In the genomic region with DNA sequence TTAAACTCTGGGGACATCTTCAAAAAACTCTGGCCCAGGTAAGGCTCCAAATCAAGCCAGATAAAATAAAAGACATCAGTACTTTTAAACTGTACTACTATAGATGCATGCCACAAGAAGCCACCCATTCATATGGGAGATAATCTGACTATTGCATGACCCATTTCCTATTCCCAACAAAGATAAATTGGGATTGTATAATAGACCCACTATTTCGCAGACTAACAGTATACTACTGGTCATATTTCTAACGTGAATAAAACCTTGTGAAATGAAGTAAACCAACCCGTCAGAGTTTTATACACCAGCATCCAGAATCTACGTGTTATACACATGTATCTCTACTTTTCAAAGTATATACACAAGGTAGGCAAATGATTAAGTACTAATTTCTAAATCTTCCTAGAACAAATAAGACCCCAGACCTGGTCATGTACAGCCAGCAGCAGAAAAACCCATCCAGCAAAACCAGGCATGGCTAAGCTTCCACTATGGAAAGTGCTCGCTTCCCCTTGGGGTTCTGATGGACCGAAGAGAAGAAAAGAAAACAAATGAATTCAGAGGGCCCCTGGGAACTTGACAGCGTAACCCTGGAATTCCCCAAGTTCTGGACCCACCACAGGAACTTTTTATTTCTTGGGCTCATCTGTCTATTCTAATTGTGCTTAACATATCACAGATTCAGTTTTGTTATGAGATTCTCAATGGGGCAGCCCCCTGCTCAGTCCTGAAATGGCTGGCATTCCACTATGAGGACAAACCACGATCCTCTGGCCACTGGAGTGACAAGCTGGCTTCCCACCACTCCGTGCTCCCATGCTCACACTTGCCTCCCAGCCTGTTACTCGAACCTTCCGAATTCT, we compare ENCODE assay signal across 19 cellular contexts.
DNase-seq lines count a peak whose midpoint lies in the region; ATAC-seq, FAIRE-seq and TF ChIP-seq lines count a peak whose summit lies in the region.
"Had no signal": no experiment of that assay in that cellular context is flagged by ENCODE, and none has a peak within 500 bp of the region (broad histone marks: within the 10 kb centered on the region; RNA-seq: fewer than 3 reads in every experiment).

No MANE protein-coding gene starts in this region.

- H3K4me2 ChIP-seq in astrocyte (ENCODE audit: low read length) = peak overlapping the region; percentile 42
- H3K4me2 ChIP-seq in smooth muscle cell = peak overlapping the region; percentile 63

- H3K36me3 Mint-ChIP-seq in activated CD8-positive, alpha-beta memory T cell treated with anti-CD3 and anti-CD28 coated beads, Interleukin-2, amount 10 ng/mL, durations not matched to agents 7 days and 5 days = no peaks in the 10 kb centered on the region
- peaks cover under 1% of the 10 kb centered on the region for H3K36me3 Mint-ChIP-seq in astrocyte (ENCODE audit: low read depth, unreplicated experiment)
- no peaks in the 10 kb centered on the region for H3K36me3 Mint-ChIP-seq in activated CD4-positive, alpha-beta memory T cell treated with anti-CD3 and anti-CD28 coated beads for 36 hours
- H3K36me3 Mint-ChIP-seq: CD14-positive monocyte had no signal

- ATAC-seq in activated CD8-positive, alpha-beta memory T cell treated with anti-CD3 and anti-CD28 coated beads, Interleukin-2, amount 10 ng/mL, durations not matched to agents 7 days and 5 days = no peak
- peak; percentile 33 for ATAC-seq in HG02642 (IDR thresholded peaks at IDR 0.05; ENCODE audit: poor library complexity, unreplicated experiment)
- ATAC-seq in stimulated activated naive CD8-positive, alpha-beta T cell treated with anti-CD3 and anti-CD28 coated beads, Interleukin-15, amount 100 ng/mL, for 72 hours = no peak
- ATAC-seq: HCT116, right lobe of liver had no signal

- peak overlapping the region; percentile 45 for H3K27ac Mint-ChIP-seq in activated CD8-positive, alpha-beta memory T cell treated with anti-CD3 and anti-CD28 coated beads, Interleukin-2, amount 10 ng/mL, durations not matched to agents 7 days and 5 days
- peak overlapping the region; percentile 35 for H3K27ac Mint-ChIP-seq in astrocyte (ENCODE audit: unreplicated experiment)
- H3K27ac Mint-ChIP-seq in stimulated activated naive CD8-positive, alpha-beta T cell treated with anti-CD3 and anti-CD28 coated beads, Interleukin-15, amount 100 ng/mL, for 72 hours = no peak overlapping the region
- no peak overlapping the region for H3K27ac Mint-ChIP-seq in activated CD4-positive, alpha-beta memory T cell treated with anti-CD3 and anti-CD28 coated beads for 36 hours
- H3K27ac Mint-ChIP-seq: activated CD4-positive, alpha-beta T cell treated with anti-CD3 and anti-CD28 coated beads, Interleukin-2, amount 10 ng/mL, durations not matched to agents 7 days and 5 days had no signal

- POLR2A ChIA-PET in activated CD4-positive, alpha-beta memory T cell treated with anti-CD3 and anti-CD28 coated beads for 36 hours (lab: Charles Lee) = no interaction called here

- H3K27me3 Mint-ChIP-seq in activated CD8-positive, alpha-beta memory T cell treated with anti-CD3 and anti-CD28 coated beads, Interleukin-2, amount 10 ng/mL, durations not matched to agents 7 days and 5 days = peaks cover 5% of the 10 kb centered on the region
- H3K27me3 Mint-ChIP-seq in astrocyte (ENCODE audit: low read depth, unreplicated experiment) = no peaks in the 10 kb centered on the region
- peaks cover 35% of the 10 kb centered on the region for H3K27me3 Mint-ChIP-seq in stimulated activated naive CD8-positive, alpha-beta T cell treated with anti-CD3 and anti-CD28 coated beads, Interleukin-15, amount 100 ng/mL, for 72 hours
- H3K27me3 Mint-ChIP-seq in activated CD4-positive, alpha-beta memory T cell treated with anti-CD3 and anti-CD28 coated beads for 36 hours = no peaks in the 10 kb centered on the region

- no peaks in the 10 kb centered on the region for H3K9me3 ChIP-seq in astrocyte (ENCODE audit: insufficient read depth, low read depth, low read length)
- no peaks in the 10 kb centered on the region for H3K9me3 ChIP-seq in smooth muscle cell (replicated peaks; ENCODE audit: low read depth)
- H3K9me3 ChIP-seq: neutrophil, right lobe of liver, upper lobe of left lung had no signal

- H3F3A ChIP-seq in smooth muscle cell (ENCODE audit: low read depth) = no peaks in the 10 kb centered on the region

- peaks cover 52% of the 10 kb centered on the region for H3K4me1 ChIP-seq in astrocyte (ENCODE audit: insufficient read depth, low read length)
- peaks cover 15% of the 10 kb centered on the region for H3K4me1 ChIP-seq in smooth muscle cell (ENCODE audit: low read depth)

- peaks cover 21% of the 10 kb centered on the region for H3K4me1 Mint-ChIP-seq in activated CD8-positive, alpha-beta memory T cell treated with anti-CD3 and anti-CD28 coated beads, Interleukin-2, amount 10 ng/mL, durations not matched to agents 7 days and 5 days
- H3K4me1 Mint-ChIP-seq in astrocyte (ENCODE audit: low read depth, unreplicated experiment) = peaks cover 44% of the 10 kb centered on the region
- H3K4me1 Mint-ChIP-seq in stimulated activated naive CD8-positive, alpha-beta T cell treated with anti-CD3 and anti-CD28 coated beads, Interleukin-15, amount 100 ng/mL, for 72 hours = peaks cover 78% of the 10 kb centered on the region
- H3K4me1 Mint-ChIP-seq in activated CD4-positive, alpha-beta memory T cell treated with anti-CD3 and anti-CD28 coated beads for 36 hours (ENCODE audit: low read depth) = peaks cover 63% of the 10 kb centered on the region

- CTCF ChIA-PET in activated CD8-positive, alpha-beta memory T cell treated with anti-CD3 and anti-CD28 coated beads, Interleukin-2, amount 10 ng/mL, durations not matched to agents 7 days and 5 days (lab: Charles Lee) = no interaction called here
- CTCF ChIA-PET in activated CD4-positive, alpha-beta memory T cell treated with anti-CD3 and anti-CD28 coated beads for 36 hours (lab: Charles Lee) = interaction anchor here (1.6 kb wide), 1 partner anchor 23 kb away, joined by 3 read pairs; no protein-coding TSS in a partner anchor

- H4K20me1 ChIP-seq in astrocyte (ENCODE audit: insufficient read depth, low read length) = peaks cover 42% of the 10 kb centered on the region
- peaks cover 10% of the 10 kb centered on the region for H4K20me1 ChIP-seq in smooth muscle cell (ENCODE audit: low read depth)

- no peak overlapping the region for H3K4me3 ChIP-seq in astrocyte (ENCODE audit: insufficient read depth, low read depth, low read length)
- H3K4me3 ChIP-seq in smooth muscle cell = no peak overlapping the region
- H3K4me3 ChIP-seq: right lobe of liver, upper lobe of left lung had no signal

- FAIRE-seq in astrocyte (lab: Jason Lieb, UNC) = no peak

- no peak for DNase-seq in activated CD8-positive, alpha-beta memory T cell treated with anti-CD3 and anti-CD28 coated beads, Interleukin-2, amount 10 ng/mL, durations not matched to agents 7 days and 5 days
- DNase-seq in activated CD8-positive, alpha-beta memory T cell treated with anti-CD3 and anti-CD28 coated beads, Interleukin-2, amount 50 U/mL, for 48 hours = no peak
- DNase-seq in astrocyte (ENCODE audit: low read depth) (no peak), smooth muscle cell (lab: John Stamatoyannopoulos, UW; ENCODE audit: unreplicated experiment) (no peak)
- no peak for DNase-seq in activated effector memory CD4-positive, alpha-beta T cell treated with anti-CD3 and anti-CD28 coated beads, Interleukin-2, amount 50 U/mL, for 16 hours
- DNase-seq in stimulated activated naive CD8-positive, alpha-beta T cell treated with anti-CD3 and anti-CD28 coated beads, Interleukin-15, amount 100 ng/mL, for 72 hours = no peak
- no peak for DNase-seq in activated CD4-positive, alpha-beta memory T cell treated with anti-CD3 and anti-CD28 coated beads for 36 hours
- DNase-seq: activated CD4-positive, alpha-beta T cell treated with anti-CD3 and anti-CD28 coated beads, Interleukin-2, amount 10 ng/mL, durations not matched to agents 7 days and 5 days; DMS79; NCI-H2029; NCI-H526 treated with DMSO at 0.1 percent for 48 hours; right lobe of liver; stimulated activated CD4-positive, alpha-beta T cell treated with anti-CD3 and anti-CD28 coated beads, Interleukin-4, amount 100 ng/mL, for 24 hours; upper lobe of left lung had no signal

- H3K36me3 ChIP-seq in astrocyte (ENCODE audit: insufficient read depth, low read length) (no peaks in the 10 kb centered on the region), smooth muscle cell (ENCODE audit: low read depth) (no peaks in the 10 kb centered on the region)
- H3K36me3 ChIP-seq: neutrophil, right lobe of liver, upper lobe of left lung had no signal

- intact Hi-C loops in activated CD4-positive, alpha-beta memory T cell treated with anti-CD3 and anti-CD28 coated beads for 36 hours (cut with micrococcal nuclease) = no loop called here

- TF ChIP-seq CTCF in astrocyte (IDR thresholded peaks at IDR 0.05; ENCODE audit: insufficient read depth, low read depth, low read length) (no peak), smooth muscle cell (IDR thresholded peaks at IDR 0.05; ENCODE audit: borderline replicate concordance, insufficient read depth, poor library complexity, severe bottlenecking) (no peak)

- 90% methylated on average over 11 of the region's 11 CpGs for WGBS in smooth muscle cell (ENCODE audit: low lambda C conversion rate)

- H3K79me2 ChIP-seq in astrocyte (ENCODE audit: insufficient read depth, low read length) (peaks cover 84% of the 10 kb centered on the region), smooth muscle cell (ENCODE audit: low read depth) (peaks cover 38% of the 10 kb centered on the region)

- H3K9me3 Mint-ChIP-seq in activated CD8-positive, alpha-beta memory T cell treated with anti-CD3 and anti-CD28 coated beads, Interleukin-2, amount 10 ng/mL, durations not matched to agents 7 days and 5 days (ENCODE audit: low read depth) = no peaks in the 10 kb centered on the region
- H3K9me3 Mint-ChIP-seq in astrocyte (ENCODE audit: unreplicated experiment) = no peaks in the 10 kb centered on the region
- H3K9me3 Mint-ChIP-seq in stimulated activated naive CD8-positive, alpha-beta T cell treated with anti-CD3 and anti-CD28 coated beads, Interleukin-15, amount 100 ng/mL, for 72 hours = no peaks in the 10 kb centered on the region
- no peaks in the 10 kb centered on the region for H3K9me3 Mint-ChIP-seq in activated CD4-positive, alpha-beta memory T cell treated with anti-CD3 and anti-CD28 coated beads for 36 hours
- H3K9me3 Mint-ChIP-seq: activated CD4-positive, alpha-beta T cell treated with anti-CD3 and anti-CD28 coated beads, Interleukin-2, amount 10 ng/mL, durations not matched to agents 7 days and 5 days had no signal

- H3K27ac ChIP-seq in astrocyte (ENCODE audit: low read depth, low read length) = peak overlapping the region; percentile 34
- peak overlapping the region; percentile 57 for H3K27ac ChIP-seq in smooth muscle cell (ENCODE audit: low read depth)
- H3K27ac ChIP-seq: 22Rv1, neutrophil, right lobe of liver, upper lobe of left lung had no signal

- no peaks in the 10 kb centered on the region for H3K27me3 ChIP-seq in astrocyte (ENCODE audit: insufficient read depth, low read length)
- H3K27me3 ChIP-seq in smooth muscle cell (ENCODE audit: low read depth) = no peaks in the 10 kb centered on the region
- H3K27me3 ChIP-seq: neutrophil, right lobe of liver, upper lobe of left lung had no signal

- H3K9ac ChIP-seq in astrocyte (ENCODE audit: low read length) (peak overlapping the region; percentile 11), smooth muscle cell (ENCODE audit: low read depth) (no peak overlapping the region)

- H2AFZ ChIP-seq in astrocyte (ENCODE audit: low read depth, low read length) (no peak overlapping the region), smooth muscle cell (ENCODE audit: low read depth) (no peak overlapping the region)

- no peak overlapping the region for H3K4me3 Mint-ChIP-seq in activated CD8-positive, alpha-beta memory T cell treated with anti-CD3 and anti-CD28 coated beads, Interleukin-2, amount 10 ng/mL, durations not matched to agents 7 days and 5 days
- H3K4me3 Mint-ChIP-seq in astrocyte (ENCODE audit: unreplicated experiment) = no peak overlapping the region
- H3K4me3 Mint-ChIP-seq in stimulated activated naive CD8-positive, alpha-beta T cell treated with anti-CD3 and anti-CD28 coated beads, Interleukin-15, amount 100 ng/mL, for 72 hours = peak overlapping the region in 1 of 2 donors; percentile 30
- no peak overlapping the region for H3K4me3 Mint-ChIP-seq in activated CD4-positive, alpha-beta memory T cell treated with anti-CD3 and anti-CD28 coated beads for 36 hours
- H3K4me3 Mint-ChIP-seq: activated CD4-positive, alpha-beta T cell treated with anti-CD3 and anti-CD28 coated beads, Interleukin-2, amount 10 ng/mL, durations not matched to agents 7 days and 5 days; CD14-positive monocyte had no signal

Comparison
In these comparisons a context has a peak if more than half of its experiments do, and no peak if none do; other contexts are left out.
1. H3K27ac Mint-ChIP-seq: peak in activated CD8-positive, alpha-beta memory T cell treated with anti-CD3 and anti-CD28 coated beads, Interleukin-2, amount 10 ng/mL, durations not matched to agents 7 days and 5 days (single experiment) and astrocyte (single experiment); none in stimulated activated naive CD8-positive, alpha-beta T cell treated with anti-CD3 and anti-CD28 coated beads, Interleukin-15, amount 100 ng/mL, for 72 hours (0 of 2) and activated CD4-positive, alpha-beta memory T cell treated with anti-CD3 and anti-CD28 coated beads for 36 hours (single experiment).